In the genomic region with DNA sequence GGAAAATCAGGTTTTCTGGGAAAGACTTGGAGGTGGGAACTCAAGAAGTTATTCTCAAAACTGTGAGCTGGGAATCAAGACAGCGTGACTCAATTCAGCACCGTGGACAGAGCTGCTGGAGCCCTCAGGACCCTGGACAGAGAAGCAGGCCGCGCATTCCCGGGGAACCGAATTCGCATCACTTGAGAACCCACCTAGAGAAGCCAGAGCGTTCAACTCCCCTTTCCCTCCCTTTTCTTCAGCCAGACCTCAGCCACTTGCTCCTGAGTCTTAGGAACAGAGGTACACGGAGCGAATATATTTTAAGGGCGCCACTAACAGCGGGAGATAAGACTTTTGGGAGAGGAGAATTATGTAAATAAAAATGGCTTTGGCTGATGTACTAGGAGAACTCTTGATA, we compare ENCODE assay signal across 1 cellular context.
TF ChIP-seq lines count a peak whose summit lies in the region.

No MANE protein-coding gene starts in this region.

TF ChIP-seq in SK-N-SH, 30 proteins besides CTCF, POLR2A, EP300 and RAD21 (continued from another document):
- TF ChIP-seq, protein P1, sequence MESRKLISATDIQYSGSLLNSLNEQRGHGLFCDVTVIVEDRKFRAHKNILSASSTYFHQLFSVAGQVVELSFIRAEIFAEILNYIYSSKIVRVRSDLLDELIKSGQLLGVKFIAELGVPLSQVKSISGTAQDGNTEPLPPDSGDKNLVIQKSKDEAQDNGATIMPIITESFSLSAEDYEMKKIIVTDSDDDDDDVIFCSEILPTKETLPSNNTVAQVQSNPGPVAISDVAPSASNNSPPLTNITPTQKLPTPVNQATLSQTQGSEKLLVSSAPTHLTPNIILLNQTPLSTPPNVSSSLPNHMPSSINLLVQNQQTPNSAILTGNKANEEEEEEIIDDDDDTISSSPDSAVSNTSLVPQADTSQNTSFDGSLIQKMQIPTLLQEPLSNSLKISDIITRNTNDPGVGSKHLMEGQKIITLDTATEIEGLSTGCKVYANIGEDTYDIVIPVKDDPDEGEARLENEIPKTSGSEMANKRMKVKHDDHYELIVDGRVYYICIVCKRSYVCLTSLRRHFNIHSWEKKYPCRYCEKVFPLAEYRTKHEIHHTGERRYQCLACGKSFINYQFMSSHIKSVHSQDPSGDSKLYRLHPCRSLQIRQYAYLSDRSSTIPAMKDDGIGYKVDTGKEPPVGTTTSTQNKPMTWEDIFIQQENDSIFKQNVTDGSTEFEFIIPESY (IDR thresholded peaks at IDR 0.05; ENCODE audit: borderline replicate concordance, low read depth), result no peak
- TF ChIP-seq, protein P2, sequence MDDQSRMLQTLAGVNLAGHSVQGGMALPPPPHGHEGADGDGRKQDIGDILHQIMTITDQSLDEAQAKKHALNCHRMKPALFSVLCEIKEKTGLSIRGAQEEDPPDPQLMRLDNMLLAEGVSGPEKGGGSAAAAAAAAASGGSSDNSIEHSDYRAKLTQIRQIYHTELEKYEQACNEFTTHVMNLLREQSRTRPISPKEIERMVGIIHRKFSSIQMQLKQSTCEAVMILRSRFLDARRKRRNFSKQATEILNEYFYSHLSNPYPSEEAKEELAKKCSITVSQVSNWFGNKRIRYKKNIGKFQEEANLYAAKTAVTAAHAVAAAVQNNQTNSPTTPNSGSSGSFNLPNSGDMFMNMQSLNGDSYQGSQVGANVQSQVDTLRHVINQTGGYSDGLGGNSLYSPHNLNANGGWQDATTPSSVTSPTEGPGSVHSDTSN (IDR thresholded peaks at IDR 0.05), result no peak
- TF ChIP-seq RXRA (IDR thresholded peaks at IDR 0.05; ENCODE audit: borderline replicate concordance, low read depth) (no peak), REST (IDR thresholded peaks at IDR 0.05; ENCODE audit: low read depth, low read length) (peak; percentile 100), SMC3 (IDR thresholded peaks at IDR 0.05; ENCODE audit: low read depth, low read length) (no peak), RCOR1 (IDR thresholded peaks at IDR 0.05; ENCODE audit: low read length) (no peak; the same call in 1 of the 2 replicates)
